In genomic region chr10:593016-593415, GRCh38 we compare ENCODE assay signal across 13 cellular contexts.
A peak's percentile ranks its signal among the peaks of the same experiment; 100 is the strongest.
DNase-seq lines count a peak whose midpoint lies in the region; ATAC-seq and TF ChIP-seq lines count a peak whose summit lies in the region.
"Had no signal": no experiment of that assay in that cellular context is flagged by ENCODE, and none has a peak within 500 bp of the region (broad histone marks: within the 10 kb centered on the region; RNA-seq: fewer than 3 reads in every experiment).

No MANE protein-coding gene starts in this region.

- no peak for DNase-seq in right atrium auricular region (ENCODE audit: low spot score)
- DNase-seq in left ventricle myocardium inferior = no peak
- DNase-seq in left lobe of liver (ENCODE audit: low spot score) = peak; percentile 42
- no peak for DNase-seq in sigmoid colon
- no peak for DNase-seq in AG20443 (ENCODE audit: low spot score)
- no peak for DNase-seq in activated naive CD4-positive, alpha-beta T cell treated with Interleukin-2 at 50 U/mL for 16 hours
- no peak for DNase-seq in HCEC 1CT
- no peak for DNase-seq in stimulated activated CD4-positive, alpha-beta T cell treated with anti-CD3 and anti-CD28 coated beads, Interleukin-1b, Interleukin-23, amount 100 ng/mL, for 48 hours
- DNase-seq: ACHN; Calu3; CD4-positive, alpha-beta T cell; DMS 273 treated with DMSO at 0.1 percent for 48 hours had no signal

- H3K27ac ChIP-seq in right atrium auricular region (peak overlapping the region; percentile 43 to 67), left ventricle myocardium inferior (replicated peaks) (no peak overlapping the region), sigmoid colon (peak overlapping the region in 3 of 4 donors; percentile 32 to 74 (median 61))

- intact Hi-C loops in left ventricle myocardium inferior (cut with micrococcal nuclease) (no loop called here), sigmoid colon (cut with DNase I) (no loop called here)

- H3K36me3 ChIP-seq in right atrium auricular region (no peaks in the 10 kb centered on the region), left ventricle myocardium inferior (no peaks in the 10 kb centered on the region), sigmoid colon (no peaks in the 10 kb centered on the region)

- no peak for TF ChIP-seq POLR2A in sigmoid colon (IDR thresholded peaks at IDR 0.05)

- peaks cover 0 to 25% of the 10 kb centered on the region in 2 donors for H3K4me1 ChIP-seq in right atrium auricular region
- H3K4me1 ChIP-seq in left ventricle myocardium inferior = peaks cover 49% of the 10 kb centered on the region
- H3K4me1 ChIP-seq in sigmoid colon = peaks cover 0 to 50% (median 40%) of the 10 kb centered on the region in 4 donors

- TF ChIP-seq CTCF in right atrium auricular region (IDR thresholded peaks at IDR 0.05) (no peak), left ventricle myocardium inferior (IDR thresholded peaks at IDR 0.05; ENCODE audit: borderline replicate concordance) (no peak), sigmoid colon (IDR thresholded peaks at IDR 0.05) (no peak)

- TF ChIP-seq EP300 in sigmoid colon (IDR thresholded peaks at IDR 0.05) = no peak

- H3K4me3 ChIP-seq in right atrium auricular region (no peak overlapping the region), left ventricle myocardium inferior (no peak overlapping the region), sigmoid colon (no peak overlapping the region)

- no peak for ATAC-seq in left lobe of liver
- ATAC-seq: HepG2 had no signal

- 80 to 85% methylated on average over 7 of the region's 7 CpGs for WGBS in sigmoid colon, 2 donors

- no peaks in the 10 kb centered on the region for H3K27me3 ChIP-seq in right atrium auricular region
- H3K27me3 ChIP-seq in left ventricle myocardium inferior (ENCODE audit: low read depth) = no peaks in the 10 kb centered on the region
- no peaks in the 10 kb centered on the region for H3K27me3 ChIP-seq in sigmoid colon

- H3K9me3 ChIP-seq in right atrium auricular region (no peaks in the 10 kb centered on the region), left ventricle myocardium inferior (replicated peaks) (no peaks in the 10 kb centered on the region), sigmoid colon (no peaks in the 10 kb centered on the region)
